24 cellular contexts compared by ENCODE assay signal in the genomic region with DNA sequence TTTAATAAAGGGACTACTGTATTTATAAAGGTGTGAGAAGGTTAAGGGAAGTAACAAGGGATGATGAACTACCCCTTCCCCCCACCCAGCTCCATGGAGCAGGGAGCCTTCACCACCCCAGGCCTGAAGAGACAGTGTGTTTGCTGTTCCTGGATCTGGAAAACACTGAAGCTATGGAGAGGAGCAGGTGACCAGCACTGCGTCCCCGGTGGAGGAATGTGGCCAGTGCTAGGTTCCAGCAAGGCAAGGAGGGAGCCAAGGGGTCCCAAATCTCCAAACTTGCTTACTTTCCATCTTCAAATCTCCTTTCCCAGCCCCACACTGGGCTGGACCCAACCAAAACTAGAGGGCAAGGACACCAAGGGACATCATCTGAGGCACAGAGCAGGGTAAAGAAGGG. TPM values are rescaled to one million over a fixed set of nuclear protein-coding genes. Genes with fewer than 3 reads are reported as not detected.
DNase-seq lines count a peak whose midpoint lies in the region; ATAC-seq and TF ChIP-seq lines count a peak whose summit lies in the region.
"Had no signal": no experiment of that assay in that cellular context is flagged by ENCODE, and none has a peak within 500 bp of the region (broad histone marks: within the 10 kb centered on the region; RNA-seq: fewer than 3 reads in every experiment).

No MANE protein-coding gene starts in this region.

- no peaks in the 10 kb centered on the region for H3K9me3 ChIP-seq in thyroid gland
- H3K9me3 ChIP-seq: BE2C had no signal

- POLR2A ChIA-PET in activated CD4-positive, alpha-beta memory T cell treated with anti-CD3 and anti-CD28 coated beads for 36 hours (lab: Charles Lee): no interaction called here

- WGBS in thyroid gland, 2 donors: 44 to 83% methylated on average over 2 of the region's 2 CpGs

- peaks cover 14% of the 10 kb centered on the region for H3K4me1 Mint-ChIP-seq in activated CD4-positive, alpha-beta memory T cell treated with anti-CD3 and anti-CD28 coated beads for 36 hours (ENCODE audit: low read depth)

- H3K4me3 ChIP-seq in H7 (ENCODE audit: insufficient read depth, low read depth, low read length) (no peak overlapping the region), thyroid gland (replicated peaks in 1 of 3) (no peak overlapping the region)
- H3K4me3 ChIP-seq: K562 had no signal

- H3K4me3 Mint-ChIP-seq in activated CD4-positive, alpha-beta memory T cell treated with anti-CD3 and anti-CD28 coated beads for 36 hours: no peak overlapping the region
- H3K4me3 Mint-ChIP-seq: HFFc6 had no signal

- peaks cover 16 to 23% of the 10 kb centered on the region in 2 donors for H3K4me1 ChIP-seq in thyroid gland
- H3K4me1 ChIP-seq: BE2C had no signal

- TF ChIP-seq POLR2A in thyroid gland (IDR thresholded peaks at IDR 0.05): no peak

- H3K9me3 Mint-ChIP-seq in activated CD4-positive, alpha-beta memory T cell treated with anti-CD3 and anti-CD28 coated beads for 36 hours: peaks cover 2% of the 10 kb centered on the region
- H3K9me3 Mint-ChIP-seq: HFFc6 had no signal

- ATAC-seq in left lobe of liver (no peak), GM21515 (IDR thresholded peaks at IDR 0.05; ENCODE audit: unreplicated experiment) (no peak)
- ATAC-seq: HepG2, K562, SK-N-SH treated with all-trans-retinoic acid at 6 μM for 48 hours had no signal

- peaks cover 14% of the 10 kb centered on the region for H3K27me3 Mint-ChIP-seq in activated CD4-positive, alpha-beta memory T cell treated with anti-CD3 and anti-CD28 coated beads for 36 hours

- CTCF ChIA-PET in activated CD4-positive, alpha-beta memory T cell treated with anti-CD3 and anti-CD28 coated beads for 36 hours (lab: Charles Lee): interaction anchor here (1.0 kb wide), 1 partner anchor 294 kb away, joined by 3 read pairs; no protein-coding TSS in a partner anchor

- no peaks in the 10 kb centered on the region for H3K36me3 Mint-ChIP-seq in activated CD4-positive, alpha-beta memory T cell treated with anti-CD3 and anti-CD28 coated beads for 36 hours

- DNase-seq in H7 (peak; percentile 31), iPS-NIHi11 (ENCODE audit: low spot score) (peak; percentile 24), thyroid gland (peak in 1 of 2 donors; percentile 7), left lobe of liver (ENCODE audit: low spot score) (no peak)
- DNase-seq in activated CD4-positive, alpha-beta memory T cell treated with anti-CD3 and anti-CD28 coated beads for 36 hours: no peak
- DNase-seq: BE2C, DMS53, GDM1, GOT3, HFFc6, MM.1S, NCI-H1048, NCI-H1417 treated with DMSO at 0.1 percent for 48 hours, NCI-H187, NCI-H2107, NCI-H226, NCI-H510A treated with DMSO at 0.1 percent for 48 hours, NCI-H748 treated with DMSO at 0.1 percent for 48 hours had no signal

- intact Hi-C loops in thyroid gland (cut with DNase I): no loop called here
- intact Hi-C loops in activated CD4-positive, alpha-beta memory T cell treated with anti-CD3 and anti-CD28 coated beads for 36 hours (cut with micrococcal nuclease): no loop called here

- no peak for TF ChIP-seq CTCF in VCaP (conservative IDR thresholded peaks at IDR 0.05)
- no peak for TF ChIP-seq CTCF in thyroid gland (IDR thresholded peaks at IDR 0.05)

- no peaks in the 10 kb centered on the region for H3K36me3 ChIP-seq in H7 (replicated peaks; ENCODE audit: control insufficient read depth, insufficient read depth, low read length)
- peaks cover 0 to 2% of the 10 kb centered on the region in 2 donors for H3K36me3 ChIP-seq in thyroid gland
- H3K36me3 ChIP-seq: BE2C had no signal

- no peak overlapping the region for H3K27ac Mint-ChIP-seq in activated CD4-positive, alpha-beta memory T cell treated with anti-CD3 and anti-CD28 coated beads for 36 hours
- H3K27ac Mint-ChIP-seq: HFFc6 had no signal

- H3K27ac ChIP-seq in VCaP (peak overlapping the region; percentile 51), thyroid gland (peak overlapping the region; percentile 0 to 36 (median 13))

- H3K27me3 ChIP-seq in H7 (ENCODE audit: control insufficient read depth, insufficient read depth, low read length) (no peaks in the 10 kb centered on the region), thyroid gland (no peaks in the 10 kb centered on the region)
- H3K27me3 ChIP-seq: BE2C had no signal

RNA-seq across cellular contexts. Expression of gene LY75, which starts 22.1 kb away (rescaled TPM):
- total RNA-seq in H7 (2014; rRNA removed; shearing (Covaris generic)): 0.81 and 1.1 TPM in 2 replicates
- total RNA-seq in thyroid gland (10 to 100 TPM; 12.1 to 55.5 (median 35.1) TPM), left lobe of liver (0.68 TPM)
- 10 to 100 TPM; 65.0 to 66.5 TPM for total RNA-seq in activated CD4-positive, alpha-beta memory T cell treated with anti-CD3 and anti-CD28 coated beads for 36 hours
- total RNA-seq: A673, HepG2, HFFc6 had no signal

Comparison
In these comparisons a context has a peak if more than half of its experiments do, and no peak if none do; other contexts are left out.
1. DNase-seq: peak in H7 (single experiment) and iPS-NIHi11 (single experiment); none in left lobe of liver (single experiment) and activated CD4-positive, alpha-beta memory T cell treated with anti-CD3 and anti-CD28 coated beads for 36 hours (single experiment).